ENCODE assay signal across 23 cellular contexts in genomic region chr2:241205086-241205485, GRCh38. TPM values are rescaled to one million over a fixed set of nuclear protein-coding genes. Genes with fewer than 3 reads are reported as not detected.
DNase-seq lines count a peak whose midpoint lies in the region; ATAC-seq, FAIRE-seq and TF ChIP-seq lines count a peak whose summit lies in the region.
"Had no signal": no experiment of that assay in that cellular context is flagged by ENCODE, and none has a peak within 500 bp of the region (broad histone marks: within the 10 kb centered on the region; RNA-seq: fewer than 3 reads in every experiment).

No MANE protein-coding gene starts in this region.

- H3K9me2 ChIP-seq in HCT116 (ENCODE audit: insufficient read depth): no peaks in the 10 kb centered on the region

- no peak for FAIRE-seq in K562 (lab: Jason Lieb, UNC)
- FAIRE-seq: A204.1, GM12891, GM19239, H1 had no signal

- no peak overlapping the region for H4K8ac ChIP-seq in neuronal stem cell (ENCODE audit: low read depth, low read length)

- peak overlapping the region; percentile 58 for H2BK15ac ChIP-seq in neuronal stem cell (ENCODE audit: low read length)

- H3K79me1 ChIP-seq in neuronal stem cell (ENCODE audit: low read depth, low read length): peaks cover 2% of the 10 kb centered on the region

- H4K20me1 ChIP-seq in HCT116 (ENCODE audit: insufficient read depth): no peaks in the 10 kb centered on the region
- no peaks in the 10 kb centered on the region for H4K20me1 ChIP-seq in K562 (replicated peaks; ENCODE audit: control insufficient read depth, insufficient read depth, low read length)

- H2BK12ac ChIP-seq in neuronal stem cell (ENCODE audit: low read length): no peak overlapping the region

- no peak for TF ChIP-seq EP300 in K562 (IDR thresholded peaks at IDR 0.05; ENCODE audit: low read length)

- H3K9me3 Mint-ChIP-seq in stimulated activated memory B cell treated with anti-CD40 and anti-IgM and Interleukin-4, amounts not matched to agents 10 μg/mL and 1 μg/mL and 100 μg/mL, for 72 hours: no peaks in the 10 kb centered on the region
- no peaks in the 10 kb centered on the region for H3K9me3 Mint-ChIP-seq in naive thymus-derived CD8-positive, alpha-beta T cell
- H3K9me3 Mint-ChIP-seq: CD4-positive, CD25-positive, alpha-beta regulatory T cell; CD8-positive, alpha-beta memory T cell; HFFc6 had no signal

- no peak for DNase-seq in HCT116 (ENCODE audit: low read depth, low spot score)
- no peak for DNase-seq in K562 (ENCODE audit: extremely low read depth in 1 of 4, low spot score in 3 of 4)
- DNase-seq in neuronal stem cell (ENCODE audit: low spot score): no peak
- no peak for DNase-seq in NCI-H1105 (lab: John Stamatoyannopoulos, UW)
- DNase-seq in naive thymus-derived CD8-positive, alpha-beta T cell: no peak
- DNase-seq: ACHN; BE2C; C1 segment of cervical spinal cord; CD4-positive, CD25-positive, alpha-beta regulatory T cell; CD8-positive, alpha-beta memory T cell; COR-L47; DMS 273 treated with DMSO at 0.1 percent for 48 hours; DMS53; DND-41; EL; HFFc6 had no signal

- no peaks in the 10 kb centered on the region for H3K4me1 Mint-ChIP-seq in stimulated activated memory B cell treated with anti-CD40 and anti-IgM and Interleukin-4, amounts not matched to agents 10 μg/mL and 1 μg/mL and 100 μg/mL, for 72 hours
- H3K4me1 Mint-ChIP-seq in naive thymus-derived CD8-positive, alpha-beta T cell: peaks cover 0 to 2% (median 0%) of the 10 kb centered on the region in 4 donors
- H3K4me1 Mint-ChIP-seq: CD4-positive, CD25-positive, alpha-beta regulatory T cell; CD8-positive, alpha-beta memory T cell had no signal

- no peak for ATAC-seq in HCT116
- ATAC-seq in K562: no peak
- ATAC-seq in stimulated activated memory B cell treated with anti-CD40 and anti-IgM and Interleukin-4, amounts not matched to agents 10 μg/mL and 1 μg/mL and 100 μg/mL, for 72 hours: no peak
- ATAC-seq in naive thymus-derived CD8-positive, alpha-beta T cell: no peak

- no peak overlapping the region for H3K18ac ChIP-seq in neuronal stem cell (ENCODE audit: low read length)

- CTCF ChIA-PET in HCT116 (lab: Charles Lee) (no interaction called here), HEK293 (lab: Yijun Ruan, JAX) (no interaction called here), K562 (lab: Yijun Ruan, JAX; ENCODE audit: low intra/inter-chr PET ratio) (no interaction called here)

- H3K9me3 ChIP-seq in HCT116 (ENCODE audit: control insufficient read depth in 1 of 2, insufficient read depth in 1 of 2, low read depth in 1 of 2, low read length in 2 of 2): no peaks in the 10 kb centered on the region
- H3K9me3 ChIP-seq in HEK293 (ENCODE audit: control insufficient read depth, insufficient read depth, low read depth, low read length): no peaks in the 10 kb centered on the region
- H3K9me3 ChIP-seq in K562 (replicated peaks; ENCODE audit: control insufficient read depth, insufficient read depth, low read depth, low read length): no peaks in the 10 kb centered on the region
- H3K9me3 ChIP-seq in neuronal stem cell (replicated peaks in 1 of 2; ENCODE audit: control insufficient read depth in 2 of 2, insufficient read depth in 1 of 2, low read depth in 1 of 2, low read length in 2 of 2): no peaks in the 10 kb centered on the region
- H3K9me3 ChIP-seq: BE2C, HAP-1 had no signal

- no peak overlapping the region for H2BK120ac ChIP-seq in neuronal stem cell (ENCODE audit: low read depth, low read length)

- TF ChIP-seq POLR2A in HCT116 (IDR thresholded peaks at IDR 0.05; ENCODE audit: borderline replicate concordance, extremely low read depth, insufficient read depth, insufficient read length) (no peak), K562 (conservative IDR thresholded peaks at IDR 0.05) (no peak)

- H3K4me1 ChIP-seq in HCT116 (ENCODE audit: control insufficient read depth in 1 of 2, insufficient read depth in 2 of 2, low read length in 2 of 2): no peaks in the 10 kb centered on the region
- no peaks in the 10 kb centered on the region for H3K4me1 ChIP-seq in HEK293 (ENCODE audit: control insufficient read depth, insufficient read depth, low read length)
- H3K4me1 ChIP-seq in K562 (replicated peaks in 1 of 2; ENCODE audit: control insufficient read depth in 2 of 2, insufficient read depth in 2 of 2, low read length in 2 of 2): peaks cover 0 to 39% of the 10 kb centered on the region in 2 experiments; a peak in 3 of 5 replicates
- no peaks in the 10 kb centered on the region for H3K4me1 ChIP-seq in neuronal stem cell (ENCODE audit: control insufficient read depth in 2 of 2, insufficient read depth in 1 of 2, low read depth in 1 of 2, low read length in 2 of 2)
- H3K4me1 ChIP-seq: BE2C, HAP-1 had no signal

- TF ChIP-seq CTCF in HCT116 (IDR thresholded peaks at IDR 0.05 in 2 of 3, conservative IDR thresholded peaks at IDR 0.05 in 1 of 3; ENCODE audit: borderline replicate concordance in 1 of 3, insufficient read depth in 1 of 3, low read depth in 2 of 3, low read length in 2 of 3) (no peak), HEK293 (tag by site-specific recombination; IDR thresholded peaks at IDR 0.05) (no peak), K562 (IDR thresholded peaks at IDR 0.05 in 2 of 3, conservative IDR thresholded peaks at IDR 0.05 in 1 of 3; ENCODE audit: insufficient read depth in 2 of 3, low read depth in 1 of 3, low read length in 3 of 3) (no peak)

- H3K27ac ChIP-seq in HCT116 (ENCODE audit: low read depth, low read length): peak overlapping the region; percentile 14; the same call in 1 of the 2 replicates
- H3K27ac ChIP-seq in HEK293 (ENCODE audit: extremely low read depth, low read depth, low read length): no peak overlapping the region
- H3K27ac ChIP-seq in K562 (ENCODE audit: extremely low read depth, low read depth, low read length): no peak overlapping the region
- no peak overlapping the region for H3K27ac ChIP-seq in neuronal stem cell (replicated peaks; ENCODE audit: low read length)

- intact Hi-C loops in HCT116 (cut with micrococcal nuclease) (no loop called here), K562 (cut with micrococcal nuclease) (no loop called here)

- H3K27me3 Mint-ChIP-seq in stimulated activated memory B cell treated with anti-CD40 and anti-IgM and Interleukin-4, amounts not matched to agents 10 μg/mL and 1 μg/mL and 100 μg/mL, for 72 hours: peaks cover 15% of the 10 kb centered on the region
- no peaks in the 10 kb centered on the region for H3K27me3 Mint-ChIP-seq in naive thymus-derived CD8-positive, alpha-beta T cell
- H3K27me3 Mint-ChIP-seq: CD4-positive, CD25-positive, alpha-beta regulatory T cell had no signal

- H3K9ac ChIP-seq in HCT116 (ENCODE audit: low read length) (no peak overlapping the region), K562 (ENCODE audit: insufficient read depth in 1 of 2, low read depth in 2 of 2, low read length in 2 of 2) (no peak overlapping the region), neuronal stem cell (ENCODE audit: low read depth, low read length, poor library complexity) (no peak overlapping the region)

- no peak overlapping the region for H3K4ac ChIP-seq in neuronal stem cell (ENCODE audit: low read length)

- H3K23ac ChIP-seq in neuronal stem cell (ENCODE audit: low read depth, low read length, poor library complexity): no peak overlapping the region

- H3K79me2 ChIP-seq in HCT116 (ENCODE audit: insufficient read depth, low read length): no peaks in the 10 kb centered on the region
- H3K79me2 ChIP-seq in K562 (ENCODE audit: control insufficient read depth, insufficient read depth, low read length): no peaks in the 10 kb centered on the region

- no peaks in the 10 kb centered on the region for H3K9me1 ChIP-seq in K562 (ENCODE audit: control insufficient read depth, insufficient read depth, low read length)

- H3K27me3 ChIP-seq in HCT116 (ENCODE audit: insufficient read depth, low read length) (no peaks in the 10 kb centered on the region), K562 (ENCODE audit: control insufficient read depth in 2 of 2, insufficient read depth in 2 of 2, low read length in 2 of 2) (peaks cover 2 to 16% of the 10 kb centered on the region in 2 experiments; a peak in 3 of 5 replicates), neuronal stem cell (ENCODE audit: control insufficient read depth in 3 of 3, insufficient read depth in 3 of 3, low read depth in 1 of 3, low read length in 3 of 3) (peaks cover 0 to 13% (median 0%) of the 10 kb centered on the region in 3 experiments)
- H3K27me3 ChIP-seq: BE2C had no signal

- H3K14ac ChIP-seq in neuronal stem cell (ENCODE audit: low read length): peak overlapping the region; percentile 47

- TF ChIP-seq RAD21 in HCT116 (IDR thresholded peaks at IDR 0.05; ENCODE audit: low read depth) (no peak), K562 (CRISPR knock-in tag; conservative IDR thresholded peaks at IDR 0.05 in 1 of 2, IDR thresholded peaks at IDR 0.05 in 1 of 2) (no peak)

- H2BK5ac ChIP-seq in neuronal stem cell (ENCODE audit: low read length): no peak overlapping the region

- POLR2A ChIA-PET in HCT116 (lab: Charles Lee) (no interaction called here), HEK293 (lab: Yijun Ruan, JAX) (no interaction called here), K562 (lab: Yijun Ruan, JAX) (no interaction called here)
- POLR2A ChIA-PET in naive thymus-derived CD8-positive, alpha-beta T cell (lab: Charles Lee): interaction anchor here (1.3 kb wide), 1 partner anchor 11 kb away, joined by 3 read pairs; no protein-coding TSS in a partner anchor

- H3K4me3 Mint-ChIP-seq in stimulated activated memory B cell treated with anti-CD40 and anti-IgM and Interleukin-4, amounts not matched to agents 10 μg/mL and 1 μg/mL and 100 μg/mL, for 72 hours: no peak overlapping the region
- no peak overlapping the region for H3K4me3 Mint-ChIP-seq in naive thymus-derived CD8-positive, alpha-beta T cell
- H3K4me3 Mint-ChIP-seq: CD4-positive, CD25-positive, alpha-beta regulatory T cell; CD8-positive, alpha-beta memory T cell; HFFc6 had no signal

- no peaks in the 10 kb centered on the region for H3K36me3 Mint-ChIP-seq in stimulated activated memory B cell treated with anti-CD40 and anti-IgM and Interleukin-4, amounts not matched to agents 10 μg/mL and 1 μg/mL and 100 μg/mL, for 72 hours
- no peaks in the 10 kb centered on the region for H3K36me3 Mint-ChIP-seq in naive thymus-derived CD8-positive, alpha-beta T cell
- H3K36me3 Mint-ChIP-seq: CD4-positive, CD25-positive, alpha-beta regulatory T cell; CD8-positive, alpha-beta memory T cell had no signal

- peak overlapping the region; percentile 96 for H2AK5ac ChIP-seq in neuronal stem cell (ENCODE audit: low read depth, low read length)

- no peak overlapping the region for H3K27ac Mint-ChIP-seq in stimulated activated memory B cell treated with anti-CD40 and anti-IgM and Interleukin-4, amounts not matched to agents 10 μg/mL and 1 μg/mL and 100 μg/mL, for 72 hours
- H3K27ac Mint-ChIP-seq in naive thymus-derived CD8-positive, alpha-beta T cell: peak overlapping the region in 1 of 10 donors; percentile 64
- H3K27ac Mint-ChIP-seq: CD4-positive, CD25-positive, alpha-beta regulatory T cell; HFFc6 had no signal

- H3K4me3 ChIP-seq in HCT116 (replicated peaks in 1 of 2; ENCODE audit: low read depth in 1 of 2, low read length in 2 of 2) (no peak overlapping the region), HEK293 (ENCODE audit: low read depth, low read length) (no peak overlapping the region), K562 (no peak overlapping the region), neuronal stem cell (ENCODE audit: low read length in 2 of 2) (peak overlapping the region in 1 of 2 donors; percentile 47)
- H3K4me3 ChIP-seq: HAP-1 had no signal

- no peak overlapping the region for H4K91ac ChIP-seq in neuronal stem cell (ENCODE audit: low read depth, low read length, poor library complexity)

- no peak overlapping the region for H3K4me2 ChIP-seq in HCT116 (ENCODE audit: low read length)
- no peak overlapping the region for H3K4me2 ChIP-seq in K562 (ENCODE audit: insufficient read depth, low read length)
- H3K4me2 ChIP-seq in neuronal stem cell (ENCODE audit: insufficient read depth, low read length, poor library complexity, severe bottlenecking): no peak overlapping the region

- H3K36me3 ChIP-seq in HCT116 (ENCODE audit: control insufficient read depth in 1 of 2, insufficient read depth in 2 of 2, low read length in 2 of 2): no peaks in the 10 kb centered on the region
- no peaks in the 10 kb centered on the region for H3K36me3 ChIP-seq in HEK293 (ENCODE audit: control insufficient read depth in 2 of 2, insufficient read depth in 1 of 2, low read length in 2 of 2)
- no peaks in the 10 kb centered on the region for H3K36me3 ChIP-seq in K562 (ENCODE audit: control insufficient read depth, insufficient read depth, low read length)
- no peaks in the 10 kb centered on the region for H3K36me3 ChIP-seq in neuronal stem cell (replicated peaks in 1 of 2; ENCODE audit: control insufficient read depth in 2 of 2, insufficient read depth in 2 of 2, low read length in 2 of 2)
- H3K36me3 ChIP-seq: BE2C, HAP-1 had no signal

- no TSS peak for BruUV-seq in HCT116 (replicated peaks; lab: Mats Ljungman, UMichigan)
- BruUV-seq in K562 (replicated peaks; lab: Mats Ljungman, UMichigan): no TSS peak

- no peak overlapping the region for H2AFZ ChIP-seq in HCT116 (ENCODE audit: low read depth, low read length, poor library complexity, severe bottlenecking)
- no peak overlapping the region for H2AFZ ChIP-seq in K562 (ENCODE audit: low read depth, low read length)
- no peak overlapping the region for H2AFZ ChIP-seq in neuronal stem cell (ENCODE audit: low read length)

- WGBS in K562 (ENCODE audit: insufficient coverage, low coverage, missing lambda C conversion rate): 14% methylated on average over 1 of the region's 3 CpGs
- WGBS in neuronal stem cell (ENCODE audit: extremely low coverage in 2 of 2, insufficient read length in 2 of 2, insufficient replicate concordance in 1 of 2), 2 donors: no CpG with 5 or more reads among the region's 3 CpGs

- in situ Hi-C loops in K562 (cut with MboI): no loop called here

- RAD21 ChIA-PET in HCT116 (lab: Charles Lee; ENCODE audit: low non-redundant PET in 1 of 2, low total read pairs in 2 of 2, uncharacterized antibody in 2 of 2, unreplicated experiment in 2 of 2): no interaction called here

RNA-seq across cellular contexts. Expression of gene ANO7, which starts 16.6 kb away (rescaled TPM):
- total RNA-seq in HCT116 (2021; ENCODE audit: unreplicated experiment) (0.84 TPM), K562 (2014; rRNA removed) (1.3 and 1.7 TPM in 2 replicates), K562 (2014; rRNA removed; fragmentation: Illumina TruSeq; extraction: Trizol) (0.67 and 0.91 TPM in 2 replicates), K562 (2015; rRNA removed; fragmentation: Illumina TruSeq; extraction: Trizol) (1.1 TPM in 2 replicates), K562 (2021) (4.1 and 5.1 TPM in 2 replicates)
- polyA plus RNA-seq in HCT116 (2012): 0.42 and 0.75 TPM in 2 replicates
- 12.7 and 25.7 TPM in 2 replicates for total RNA-seq in K562 (2011; cell fraction: chromatin; rRNA removed; ENCODE audit: low replicate concordance)
- total RNA-seq in K562 (2011; cell fraction: nucleolus; rRNA removed): 12.8 and 13.2 TPM in 2 replicates
- total RNA-seq in K562 (2011; cell fraction: nucleoplasm; rRNA removed): 13.3 and 13.8 TPM in 2 replicates
- polyA plus RNA-seq in K562 (2011; rRNA removed) (0.59 and 0.81 TPM in 2 replicates), K562 (2014; fragmentation: Illumina TruSeq; extraction: Trizol) (1.9 and 3.2 TPM in 2 replicates), K562 (2014; fragmentation: Nextera tagmentation; extraction: Ambion mirVana) (under 1 TPM; 0.28 to 0.46 TPM), K562 (2014; rRNA removed) (1.9 and 2.9 TPM in 2 replicates)
- 1.0 and 2.4 TPM in 2 replicates for polyA plus RNA-seq in K562 (2011; cell fraction: cytosol; rRNA removed)
- polyA plus RNA-seq in K562 (2011; cell fraction: nucleus; rRNA removed): 2.5 and 4.8 TPM in 2 replicates
- 1.6 and 2.3 TPM in 2 replicates for polyA plus RNA-seq in K562 (2012)
- polyA minus RNA-seq in K562 (2011; rRNA and poly(A)+ RNA removed): 0.75 and 1.7 TPM in 2 replicates
- 3.9 and 4.2 TPM in 2 replicates for polyA minus RNA-seq in K562 (2011; cell fraction: cytosol; rRNA and poly(A)+ RNA removed)
- polyA minus RNA-seq in K562 (2011; cell fraction: nucleus; rRNA and poly(A)+ RNA removed): 2.3 and 3.2 TPM in 2 replicates
- 1.3 TPM for polyA plus RNA-seq in neuronal stem cell (2013, experiment 1 of 2)
- 1.4 TPM for polyA plus RNA-seq in neuronal stem cell (2013, experiment 2 of 2)
- under 1 TPM; 0.57 to 0.77 TPM for total RNA-seq in naive thymus-derived CD8-positive, alpha-beta T cell
- polyA plus RNA-seq in naive thymus-derived CD8-positive, alpha-beta T cell: under 1 TPM in 1 of 3 donors, not detected in 2; 0.16 TPM
- polyA plus RNA-seq: CD4-positive, CD25-positive, alpha-beta regulatory T cell; CD8-positive, alpha-beta memory T cell had no signal

RNA-seq across cellular contexts. Expression of gene PPP1R7, which starts 54.8 kb away (rescaled TPM):
- total RNA-seq in HCT116 (2021; ENCODE audit: unreplicated experiment) (45.4 TPM), K562 (2014; rRNA removed) (56.0 and 62.0 TPM in 2 replicates), K562 (2014; rRNA removed; fragmentation: Illumina TruSeq; extraction: Trizol) (37.5 and 38.1 TPM in 2 replicates), K562 (2015; rRNA removed; fragmentation: Illumina TruSeq; extraction: Trizol) (35.3 and 40.2 TPM in 2 replicates), K562 (2021) (39.5 and 40.5 TPM in 2 replicates)
- polyA plus RNA-seq in HCT116 (2012): 44.5 and 55.7 TPM in 2 replicates
- 32.2 and 41.6 TPM in 2 replicates for total RNA-seq in K562 (2011; cell fraction: chromatin; rRNA removed; ENCODE audit: low replicate concordance)
- 20.4 and 33.7 TPM in 2 replicates for total RNA-seq in K562 (2011; cell fraction: nucleolus; rRNA removed)
- 30.4 and 37.3 TPM in 2 replicates for total RNA-seq in K562 (2011; cell fraction: nucleoplasm; rRNA removed)
- polyA plus RNA-seq in K562 (2011; rRNA removed) (46.1 and 57.3 TPM in 2 replicates), K562 (2014; fragmentation: Illumina TruSeq; extraction: Trizol) (62.0 and 75.0 TPM in 2 replicates), K562 (2014; fragmentation: Nextera tagmentation; extraction: Ambion mirVana) (10 to 100 TPM; 37.9 to 50.5 TPM), K562 (2014; rRNA removed) (59.4 and 61.0 TPM in 2 replicates)
- 15.0 and 20.2 TPM in 2 replicates for polyA plus RNA-seq in K562 (2011; cell fraction: cytosol; rRNA removed)
- polyA plus RNA-seq in K562 (2011; cell fraction: nucleus; rRNA removed): 18.1 and 34.0 TPM in 2 replicates
- polyA plus RNA-seq in K562 (2012): 64.4 and 65.4 TPM in 2 replicates
- 32.0 and 46.5 TPM in 2 replicates for polyA minus RNA-seq in K562 (2011; rRNA and poly(A)+ RNA removed)
- 18.6 and 26.6 TPM in 2 replicates for polyA minus RNA-seq in K562 (2011; cell fraction: cytosol; rRNA and poly(A)+ RNA removed)
- 9.2 and 15.9 TPM in 2 replicates for polyA minus RNA-seq in K562 (2011; cell fraction: nucleus; rRNA and poly(A)+ RNA removed)
- polyA plus RNA-seq in neuronal stem cell (2013, experiment 1 of 2): 36.4 TPM
- polyA plus RNA-seq in neuronal stem cell (2013, experiment 2 of 2): 38.0 TPM
- 10 to 100 TPM; 60.4 to 65.4 TPM for total RNA-seq in naive thymus-derived CD8-positive, alpha-beta T cell
- polyA plus RNA-seq in naive thymus-derived CD8-positive, alpha-beta T cell: 100 to 1,000 TPM; 109 to 115 (median 112) TPM

RNA-seq across cellular contexts. Expression of gene PASK, which starts 55.8 kb away (rescaled TPM):
- 45.8 TPM for total RNA-seq in HCT116 (2021; ENCODE audit: unreplicated experiment)
- polyA plus RNA-seq in HCT116 (2012): 12.4 and 14.7 TPM in 2 replicates
- 57.6 and 90.9 TPM in 2 replicates for total RNA-seq in K562 (2011; cell fraction: chromatin; rRNA removed; ENCODE audit: low replicate concordance)
- total RNA-seq in K562 (2011; cell fraction: nucleolus; rRNA removed): 41.0 and 44.6 TPM in 2 replicates
- 47.5 and 53.5 TPM in 2 replicates for total RNA-seq in K562 (2011; cell fraction: nucleoplasm; rRNA removed)
- 8.6 and 17.1 TPM in 2 replicates for total RNA-seq in K562 (2014; rRNA removed)
- 5.9 and 6.2 TPM in 2 replicates for total RNA-seq in K562 (2014; rRNA removed; fragmentation: Illumina TruSeq; extraction: Trizol)
- total RNA-seq in K562 (2015; rRNA removed; fragmentation: Illumina TruSeq; extraction: Trizol): 8.8 and 10.1 TPM in 2 replicates
- 25.9 and 30.3 TPM in 2 replicates for total RNA-seq in K562 (2021)
- 10.9 and 11.6 TPM in 2 replicates for polyA plus RNA-seq in K562 (2011; rRNA removed)
- polyA plus RNA-seq in K562 (2011; cell fraction: cytosol; rRNA removed): 9.6 and 11.2 TPM in 2 replicates
- polyA plus RNA-seq in K562 (2011; cell fraction: nucleus; rRNA removed): 66.0 and 91.2 TPM in 2 replicates
- 12.7 and 13.4 TPM in 2 replicates for polyA plus RNA-seq in K562 (2012)
- polyA plus RNA-seq in K562 (2014; fragmentation: Illumina TruSeq; extraction: Trizol): 9.9 and 11.5 TPM in 2 replicates
- 1 to 10 TPM; 1.5 to 2.6 TPM for polyA plus RNA-seq in K562 (2014; fragmentation: Nextera tagmentation; extraction: Ambion mirVana)
- polyA plus RNA-seq in K562 (2014; rRNA removed): 16.3 and 20.2 TPM in 2 replicates
- polyA minus RNA-seq in K562 (2011; rRNA and poly(A)+ RNA removed): 8.9 and 13.6 TPM in 2 replicates
- 8.2 and 12.7 TPM in 2 replicates for polyA minus RNA-seq in K562 (2011; cell fraction: cytosol; rRNA and poly(A)+ RNA removed)
- 17.2 and 27.9 TPM in 2 replicates for polyA minus RNA-seq in K562 (2011; cell fraction: nucleus; rRNA and poly(A)+ RNA removed)
- polyA plus RNA-seq in neuronal stem cell (2013, experiment 1 of 2): 11.4 TPM
- polyA plus RNA-seq in neuronal stem cell (2013, experiment 2 of 2): 10.5 TPM
- 100 to 1,000 TPM; 550 to 574 TPM for total RNA-seq in naive thymus-derived CD8-positive, alpha-beta T cell
- 10 to 100 TPM; 68.3 to 78.7 (median 69.9) TPM for polyA plus RNA-seq in naive thymus-derived CD8-positive, alpha-beta T cell

Comparison
In these comparisons a context has a peak if more than half of its experiments do, and no peak if none do; other contexts are left out.
1. RNA of gene PASK, which starts 55.8 kb away (total RNA-seq): 550 to 574 TPM in naive thymus-derived CD8-positive, alpha-beta T cell; 45.8 TPM in HCT116 (single experiment) and 5.9 to 90.9 TPM in K562; every median in the first group is over 4 times any median in the second.